ENCODE assay signal across 1 cellular context in the genomic region with DNA sequence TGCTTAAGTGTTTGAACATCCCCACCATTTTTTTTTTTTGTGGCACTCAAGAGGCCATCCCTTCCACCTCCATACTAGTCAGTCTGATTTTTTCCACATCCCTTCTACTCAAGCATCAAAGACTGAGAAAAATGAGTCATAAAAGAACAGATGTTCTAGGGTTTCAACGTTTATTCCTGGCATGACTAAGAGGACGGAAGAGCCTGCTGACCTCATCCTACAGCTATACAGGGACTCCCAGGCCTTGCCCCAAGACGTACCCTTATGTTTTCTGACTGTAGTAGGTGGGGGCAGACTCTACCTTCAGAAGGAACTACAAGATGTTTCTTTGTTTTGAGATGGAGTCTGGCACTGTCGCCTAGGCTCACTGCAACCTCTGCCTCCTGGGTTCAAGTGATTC.
TF ChIP-seq lines count a peak whose summit lies in the region.

No MANE protein-coding gene starts in this region.

TF ChIP-seq in HEK293, 187 proteins besides CTCF, POLR2A, EP300 and RAD21 (continued from another document):
- no peak for TF ChIP-seq ZNF404 (tag by site-specific recombination; IDR thresholded peaks at IDR 0.05)
- TF ChIP-seq, protein P1, sequence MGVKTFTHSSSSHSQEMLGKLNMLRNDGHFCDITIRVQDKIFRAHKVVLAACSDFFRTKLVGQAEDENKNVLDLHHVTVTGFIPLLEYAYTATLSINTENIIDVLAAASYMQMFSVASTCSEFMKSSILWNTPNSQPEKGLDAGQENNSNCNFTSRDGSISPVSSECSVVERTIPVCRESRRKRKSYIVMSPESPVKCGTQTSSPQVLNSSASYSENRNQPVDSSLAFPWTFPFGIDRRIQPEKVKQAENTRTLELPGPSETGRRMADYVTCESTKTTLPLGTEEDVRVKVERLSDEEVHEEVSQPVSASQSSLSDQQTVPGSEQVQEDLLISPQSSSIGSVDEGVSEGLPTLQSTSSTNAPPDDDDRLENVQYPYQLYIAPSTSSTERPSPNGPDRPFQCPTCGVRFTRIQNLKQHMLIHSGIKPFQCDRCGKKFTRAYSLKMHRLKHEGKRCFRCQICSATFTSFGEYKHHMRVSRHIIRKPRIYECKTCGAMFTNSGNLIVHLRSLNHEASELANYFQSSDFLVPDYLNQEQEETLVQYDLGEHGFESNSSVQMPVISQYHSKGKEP (tag by site-specific recombination; IDR thresholded peaks at IDR 0.05) = no peak
- TF ChIP-seq ZNF664 (tag by site-specific recombination; IDR thresholded peaks at IDR 0.05) = no peak
- no peak for TF ChIP-seq ZNF555 (tag by site-specific recombination; conservative IDR thresholded peaks at IDR 0.05)
- TF ChIP-seq ZNF776 (tag by site-specific recombination; IDR thresholded peaks at IDR 0.05; ENCODE audit: borderline replicate concordance) = no peak
- no peak for TF ChIP-seq ZNF350 (tag by site-specific recombination; IDR thresholded peaks at IDR 0.05)
